ENCODE assay signal across 18 cellular contexts in the genomic region with DNA sequence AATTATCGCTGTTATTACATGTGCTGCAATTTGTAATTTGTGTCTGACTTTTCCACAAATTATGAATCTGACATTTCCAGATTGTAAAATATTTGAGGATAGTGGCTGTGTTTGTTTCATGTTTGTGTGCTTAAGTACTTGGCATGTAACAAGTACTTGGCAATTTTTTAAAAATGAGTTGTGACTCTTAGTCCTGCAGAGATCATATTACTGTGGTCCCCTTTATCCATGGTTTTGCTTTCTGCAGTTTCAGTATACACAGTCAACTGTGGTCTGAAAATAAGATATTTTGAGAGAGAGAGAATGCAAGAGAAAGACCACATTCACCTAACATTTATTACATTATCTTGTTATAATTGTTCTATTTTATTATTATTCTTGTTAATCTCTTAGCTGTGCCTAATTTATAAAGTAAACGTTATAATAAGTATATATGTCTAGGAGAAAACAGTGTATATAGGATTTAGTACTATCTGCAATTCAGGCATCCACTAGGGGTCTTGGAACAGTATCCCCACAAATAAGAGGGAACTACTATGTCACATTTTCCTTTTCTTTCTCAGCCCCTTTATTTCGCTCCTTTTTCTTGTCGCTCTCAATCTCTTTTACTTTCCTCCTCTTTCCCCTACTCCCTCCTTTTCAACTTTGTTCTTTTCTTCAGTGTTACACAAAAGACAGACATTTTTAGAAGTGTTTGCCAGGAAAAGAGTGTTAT.
DNase-seq lines count a peak whose midpoint lies in the region; ATAC-seq and TF ChIP-seq lines count a peak whose summit lies in the region.
"Had no signal": no experiment of that assay in that cellular context is flagged by ENCODE, and none has a peak within 500 bp of the region (broad histone marks: within the 10 kb centered on the region; RNA-seq: fewer than 3 reads in every experiment).

No MANE protein-coding gene starts in this region.

- H3K36me3 ChIP-seq in MG63 = no peaks in the 10 kb centered on the region

- intact Hi-C loops in posterior cingulate gyrus (cut with DNase I) = no loop called here

- H3K27ac Mint-ChIP-seq in activated T-cell treated with anti-CD3 and anti-CD28 coated beads, Interleukin-2, amount 50 U/mL, for 72 hours = peak overlapping the region; percentile 26
- no peak overlapping the region for H3K27ac Mint-ChIP-seq in type B pancreatic cell
- H3K27ac Mint-ChIP-seq: activated B cell treated with CpG ODN at 0.5 μM for 24 hours; natural killer cell; stimulated activated effector memory CD8-positive, alpha-beta T cell treated with anti-CD3 and anti-CD28 coated beads, Interleukin-12 subunit alpha, Interleukin-12 subunit beta, amount 100 ng/mL, for 72 hours had no signal

- TF ChIP-seq CTCF in type B pancreatic cell (conservative IDR thresholded peaks at IDR 0.05) = peak; percentile 55

- H3K27me3 ChIP-seq in MG63 = no peaks in the 10 kb centered on the region

- H3K36me3 Mint-ChIP-seq in activated T-cell treated with anti-CD3 and anti-CD28 coated beads, Interleukin-2, amount 50 U/mL, for 72 hours (ENCODE audit: insufficient read depth in 2 of 2) = peaks cover 0 to 3% of the 10 kb centered on the region in 2 donors
- no peaks in the 10 kb centered on the region for H3K36me3 Mint-ChIP-seq in type B pancreatic cell
- H3K36me3 Mint-ChIP-seq: natural killer cell had no signal

- no peak overlapping the region for H3K4me3 ChIP-seq in MG63

- no peak for DNase-seq in activated T-cell treated with anti-CD3 and anti-CD28 coated beads, Interleukin-2, amount 50 U/mL, for 72 hours
- no peak for DNase-seq in activated T-cell treated with anti-CD3 and anti-CD28 coated beads, Interleukin-2, amount 50 U/mL, for 48 hours
- DNase-seq in NCI-H69 (lab: John Stamatoyannopoulos, UW) = peak; percentile 23
- DNase-seq in fibroblast of gingiva (ENCODE audit: low read depth) = peak; percentile 61
- DNase-seq in type B pancreatic cell (ENCODE audit: extremely low spot score, unreplicated experiment) = no peak
- DNase-seq in MG63 = no peak
- no peak for DNase-seq in posterior cingulate gyrus
- DNase-seq: activated B cell treated with CpG ODN at 0.5 μM for 24 hours; activated CD4-positive, alpha-beta T cell treated with anti-CD3 and anti-CD28 coated beads, Interleukin-2, amount 50 U/mL, for 48 hours; amniotic stem cell; central memory CD4-positive, alpha-beta T cell; GOT3; natural killer cell; NK-92 treated with Interleukin-12 subunit alpha and Interleukin-12 subunit beta, amount 100 ng/mL, for 24 hours; RPMI8226; T-helper 9 cell had no signal

- H3K4me3 Mint-ChIP-seq in activated T-cell treated with anti-CD3 and anti-CD28 coated beads, Interleukin-2, amount 50 U/mL, for 72 hours = no peak overlapping the region
- H3K4me3 Mint-ChIP-seq in type B pancreatic cell = no peak overlapping the region
- H3K4me3 Mint-ChIP-seq: activated B cell treated with CpG ODN at 0.5 μM for 24 hours; natural killer cell; stimulated activated effector memory CD8-positive, alpha-beta T cell treated with anti-CD3 and anti-CD28 coated beads, Interleukin-12 subunit alpha, Interleukin-12 subunit beta, amount 100 ng/mL, for 72 hours had no signal

- no peak for ATAC-seq in activated T-cell treated with anti-CD3 and anti-CD28 coated beads, Interleukin-2, amount 50 U/mL, for 72 hours (replicated peaks in 1 of 2)
- ATAC-seq in GM21619 (IDR thresholded peaks at IDR 0.05; ENCODE audit: unreplicated experiment) = no peak
- ATAC-seq: natural killer cell; stimulated activated effector memory CD8-positive, alpha-beta T cell treated with anti-CD3 and anti-CD28 coated beads, Interleukin-12 subunit alpha, Interleukin-12 subunit beta, amount 100 ng/mL, for 72 hours had no signal

- no peaks in the 10 kb centered on the region for H3K9me3 Mint-ChIP-seq in activated T-cell treated with anti-CD3 and anti-CD28 coated beads, Interleukin-2, amount 50 U/mL, for 72 hours
- no peaks in the 10 kb centered on the region for H3K9me3 Mint-ChIP-seq in type B pancreatic cell
- H3K9me3 Mint-ChIP-seq: activated B cell treated with CpG ODN at 0.5 μM for 24 hours; natural killer cell; stimulated activated effector memory CD8-positive, alpha-beta T cell treated with anti-CD3 and anti-CD28 coated beads, Interleukin-12 subunit alpha, Interleukin-12 subunit beta, amount 100 ng/mL, for 72 hours had no signal

- H3K27me3 Mint-ChIP-seq in activated T-cell treated with anti-CD3 and anti-CD28 coated beads, Interleukin-2, amount 50 U/mL, for 72 hours (ENCODE audit: low read depth) = no peaks in the 10 kb centered on the region
- no peaks in the 10 kb centered on the region for H3K27me3 Mint-ChIP-seq in type B pancreatic cell
- H3K27me3 Mint-ChIP-seq: activated B cell treated with CpG ODN at 0.5 μM for 24 hours had no signal

- no peaks in the 10 kb centered on the region for H3K9me3 ChIP-seq in MG63

- H3K4me1 Mint-ChIP-seq in activated T-cell treated with anti-CD3 and anti-CD28 coated beads, Interleukin-2, amount 50 U/mL, for 72 hours (ENCODE audit: low read depth) = peaks cover 10% of the 10 kb centered on the region
- peaks cover 5% of the 10 kb centered on the region for H3K4me1 Mint-ChIP-seq in type B pancreatic cell (ENCODE audit: unreplicated experiment)
- H3K4me1 Mint-ChIP-seq: natural killer cell had no signal

Comparison
In these comparisons a context has a peak if more than half of its experiments do, and no peak if none do; other contexts are left out.
1. DNase-seq: peak in NCI-H69 (single experiment) and fibroblast of gingiva (single experiment); none in activated T-cell treated with anti-CD3 and anti-CD28 coated beads, Interleukin-2, amount 50 U/mL, for 72 hours (0 of 2), activated T-cell treated with anti-CD3 and anti-CD28 coated beads, Interleukin-2, amount 50 U/mL, for 48 hours (0 of 2), type B pancreatic cell (single experiment), MG63 (single experiment) and posterior cingulate gyrus (0 of 10).